Comparison of ENCODE assay signal across 1 cellular context in genomic region chr7:6615853-6616555, GRCh38.
A peak's percentile ranks its signal among the peaks of the same experiment; 100 is the strongest.
TF ChIP-seq lines count a peak whose summit lies in the region.

No MANE protein-coding gene starts in this region.

TF ChIP-seq in HepG2, 621 proteins besides CTCF, POLR2A, EP300 and RAD21 (continued from another document):
- TF ChIP-seq ZNF207 (IDR thresholded peaks at IDR 0.05; ENCODE audit: borderline replicate concordance) = no peak
- 0 out of 2 replicates have a peak, but pooled peaks have one; percentile 21 for TF ChIP-seq IRF9 (CRISPR knock-in tag; IDR thresholded peaks at IDR 0.05; ENCODE audit: borderline replicate concordance)
- TF ChIP-seq ZBTB33 (CRISPR knock-in tag; IDR thresholded peaks at IDR 0.05) = peak; percentile 95
- no peak for TF ChIP-seq SNAPC5 (CRISPR knock-in tag; IDR thresholded peaks at IDR 0.05; ENCODE audit: borderline replicate concordance)
- TF ChIP-seq MYC (CRISPR knock-in tag; IDR thresholded peaks at IDR 0.05; ENCODE audit: borderline replicate concordance) = peak; percentile 64; the same call in 1 of the 2 replicates
- no peak for TF ChIP-seq GTF3A (CRISPR knock-in tag; conservative IDR thresholded peaks at IDR 0.05)
- TF ChIP-seq NFAT5 (CRISPR knock-in tag; IDR thresholded peaks at IDR 0.05) = 0 out of 2 replicates have a peak, but pooled peaks have one; percentile 41
- TF ChIP-seq HOXD1 (CRISPR knock-in tag; IDR thresholded peaks at IDR 0.05) = no peak
- 0 out of 2 replicates have a peak, but pooled peaks have one; percentile 57 for TF ChIP-seq TMF1 (CRISPR knock-in tag; IDR thresholded peaks at IDR 0.05; ENCODE audit: low read depth)
- no peak for TF ChIP-seq ARHGAP35 (CRISPR knock-in tag; IDR thresholded peaks at IDR 0.05; ENCODE audit: borderline replicate concordance)
- 0 out of 2 replicates have a peak, but pooled peaks have one; percentile 20 for TF ChIP-seq SP5 (CRISPR knock-in tag; IDR thresholded peaks at IDR 0.05; ENCODE audit: borderline replicate concordance, low read depth)
- no peak for TF ChIP-seq THYN1 (CRISPR knock-in tag; IDR thresholded peaks at IDR 0.05; ENCODE audit: borderline replicate concordance, low read depth)
- TF ChIP-seq SRF (IDR thresholded peaks at IDR 0.05; ENCODE audit: low read depth, low read length) = no peak
- TF ChIP-seq ZNF451 (CRISPR knock-in tag; IDR thresholded peaks at IDR 0.05) = no peak
- 0 out of 2 replicates have a peak, but pooled peaks have one; percentile 21 for TF ChIP-seq ZNF609 (CRISPR knock-in tag; IDR thresholded peaks at IDR 0.05; ENCODE audit: borderline replicate concordance)
- TF ChIP-seq MXD3 (CRISPR knock-in tag; IDR thresholded peaks at IDR 0.05) = peak; percentile 52; the same call in 1 of the 2 replicates
- peak; percentile 25; the same call in 1 of the 2 replicates for TF ChIP-seq ZNF580 (CRISPR knock-in tag; IDR thresholded peaks at IDR 0.05; ENCODE audit: borderline replicate concordance, low read depth)
- no peak for TF ChIP-seq MYNN (CRISPR knock-in tag; IDR thresholded peaks at IDR 0.05; ENCODE audit: low read depth)
- 0 out of 2 replicates have a peak, but pooled peaks have one; percentile 34 for TF ChIP-seq ARNTL (CRISPR knock-in tag; IDR thresholded peaks at IDR 0.05)
- TF ChIP-seq SIN3A (IDR thresholded peaks at IDR 0.05; ENCODE audit: borderline replicate concordance, low read depth, low read length) = peak; percentile 66; the same call in 1 of the 2 replicates
- peak; percentile 23; the same call in 1 of the 2 replicates for TF ChIP-seq E2F2 (CRISPR knock-in tag; IDR thresholded peaks at IDR 0.05; ENCODE audit: borderline replicate concordance)
- TF ChIP-seq KMT2B (CRISPR knock-in tag; IDR thresholded peaks at IDR 0.05) = 0 out of 2 replicates have a peak, but pooled peaks have one; percentile 44
- TF ChIP-seq ZNF232 (CRISPR knock-in tag; IDR thresholded peaks at IDR 0.05; ENCODE audit: borderline replicate concordance) = peak; percentile 52; the same call in 1 of the 2 replicates
- TF ChIP-seq FOSL2 (CRISPR knock-in tag; IDR thresholded peaks at IDR 0.05) = no peak
- TF ChIP-seq GATAD1 (CRISPR knock-in tag; IDR thresholded peaks at IDR 0.05) = peak; percentile 58; the same call in 1 of the 2 replicates
- 0 out of 2 replicates have a peak, but pooled peaks have one; percentile 34 for TF ChIP-seq SNAI1 (CRISPR knock-in tag; IDR thresholded peaks at IDR 0.05; ENCODE audit: borderline replicate concordance)
- TF ChIP-seq ZNF501 (CRISPR knock-in tag; IDR thresholded peaks at IDR 0.05) = peak; percentile 37; the same call in 1 of the 2 replicates
- no peak for TF ChIP-seq ZNF263 (CRISPR knock-in tag; IDR thresholded peaks at IDR 0.05)
- peak; percentile 48; the same call in 1 of the 2 replicates for TF ChIP-seq MXD4 (CRISPR knock-in tag; IDR thresholded peaks at IDR 0.05)
- 0 out of 2 replicates have a peak, but pooled peaks have one; percentile 30 for TF ChIP-seq POLR2G (IDR thresholded peaks at IDR 0.05; ENCODE audit: low read depth, low read length)
- TF ChIP-seq PITX1 (CRISPR knock-in tag; IDR thresholded peaks at IDR 0.05) = 0 out of 2 replicates have a peak, but pooled peaks have one; percentile 42
- no peak for TF ChIP-seq ZNF83 (CRISPR knock-in tag; IDR thresholded peaks at IDR 0.05; ENCODE audit: borderline replicate concordance)
TF ChIP-seq in HepG2: peak in this region for 146.
